ENCODE assay signal across 8 cellular contexts in genomic region chr6:32970413-32971244, GRCh38. TPM values are rescaled to one million over a fixed set of nuclear protein-coding genes. Genes with fewer than 3 reads are reported as not detected.
DNase-seq lines count a peak whose midpoint lies in the region; ATAC-seq and TF ChIP-seq lines count a peak whose summit lies in the region.

No MANE protein-coding gene starts in this region.

- no peaks in the 10 kb centered on the region for H3K9me3 ChIP-seq in thyroid gland

- intact Hi-C loops in Right ventricle myocardium inferior (cut with DNase I) (loop anchor here (5.0 to 10.0 kb wide), 4 partner anchors 133 to 996 kb away; partner anchors contain the start of genes DXO, HSD17B8, RXRB and SLC39A7), thyroid gland (cut with DNase I) (no loop called here)

- H3K27ac ChIP-seq in thyroid gland, result peak overlapping the region; percentile 100

- DNase-seq in DMS53 treated with DMSO at 0.1 percent for 48 hours (lab: John Stamatoyannopoulos, UW; ENCODE audit: unreplicated experiment) (peak; percentile 77), LNCaP clone FGC (ENCODE audit: low read depth) (no peak), SKM-1 (lab: John Stamatoyannopoulos, UW; ENCODE audit: unreplicated experiment) (peak; percentile 48), Right ventricle myocardium inferior (ENCODE audit: missing footprints) (peak; percentile 94), osteocyte (ENCODE audit: extremely low spot score, unreplicated experiment) (peak; percentile 94), thyroid gland (peak; percentile 90 to 93)
- peak; percentile 79 for DNase-seq in activated naive CD8-positive, alpha-beta T cell treated with anti-CD3 and anti-CD28 coated beads for 36 hours

- H3K27me3 ChIP-seq in thyroid gland, result no peaks in the 10 kb centered on the region

- no peaks in the 10 kb centered on the region for H3K27me3 Mint-ChIP-seq in activated naive CD8-positive, alpha-beta T cell treated with anti-CD3 and anti-CD28 coated beads for 36 hours
- H3K27me3 Mint-ChIP-seq in osteocyte (ENCODE audit: unreplicated experiment), result no peaks in the 10 kb centered on the region

- H3K36me3 ChIP-seq in thyroid gland, result peaks cover 22 to 34% of the 10 kb centered on the region in 2 donors

- peaks cover 24 to 28% of the 10 kb centered on the region in 2 donors for H3K4me1 ChIP-seq in thyroid gland

- peak; percentile 55 for ATAC-seq in Right ventricle myocardium inferior
- no peak for ATAC-seq in HG03457 (IDR thresholded peaks at IDR 0.05; ENCODE audit: unreplicated experiment)

- peaks cover 71% of the 10 kb centered on the region for H3K36me3 Mint-ChIP-seq in activated naive CD8-positive, alpha-beta T cell treated with anti-CD3 and anti-CD28 coated beads for 36 hours
- H3K36me3 Mint-ChIP-seq in osteocyte (ENCODE audit: unreplicated experiment), result peaks cover 37% of the 10 kb centered on the region

- peaks cover 22% of the 10 kb centered on the region for H3K4me1 Mint-ChIP-seq in activated naive CD8-positive, alpha-beta T cell treated with anti-CD3 and anti-CD28 coated beads for 36 hours
- H3K4me1 Mint-ChIP-seq in osteocyte (ENCODE audit: unreplicated experiment), result peaks cover 31% of the 10 kb centered on the region

- H3K9me3 Mint-ChIP-seq in activated naive CD8-positive, alpha-beta T cell treated with anti-CD3 and anti-CD28 coated beads for 36 hours, result no peaks in the 10 kb centered on the region
- no peaks in the 10 kb centered on the region for H3K9me3 Mint-ChIP-seq in osteocyte (ENCODE audit: unreplicated experiment)

- WGBS in thyroid gland, 2 donors, result 1% methylated on average over 33 to 36 of the region's 43 CpGs

- peak overlapping the region; percentile 98 for H3K27ac Mint-ChIP-seq in activated naive CD8-positive, alpha-beta T cell treated with anti-CD3 and anti-CD28 coated beads for 36 hours
- peak overlapping the region; percentile 100 for H3K27ac Mint-ChIP-seq in osteocyte (ENCODE audit: unreplicated experiment)

- TF ChIP-seq POLR2A in thyroid gland (IDR thresholded peaks at IDR 0.05), result no peak

- no peak for TF ChIP-seq CTCF in LNCaP clone FGC (IDR thresholded peaks at IDR 0.05; ENCODE audit: control insufficient read depth, extremely low read depth, insufficient read depth)
- TF ChIP-seq CTCF in osteocyte (IDR thresholded peaks at IDR 0.05), result peak; percentile 4
- TF ChIP-seq CTCF in thyroid gland (IDR thresholded peaks at IDR 0.05), result no peak

- peak overlapping the region; percentile 94 for H3K4me3 Mint-ChIP-seq in activated naive CD8-positive, alpha-beta T cell treated with anti-CD3 and anti-CD28 coated beads for 36 hours
- peak overlapping the region; percentile 91 for H3K4me3 Mint-ChIP-seq in osteocyte (ENCODE audit: unreplicated experiment)

- H3K4me3 ChIP-seq in LNCaP clone FGC (ENCODE audit: low read depth, low read length) (peak overlapping the region; percentile 84), thyroid gland (replicated peaks in 1 of 3) (peak overlapping the region; percentile 62 to 98 (median 88))

RNA-seq across cellular contexts. Expression of gene BRD2, which starts 2.2 kb away (rescaled TPM):
- total RNA-seq in activated naive CD8-positive, alpha-beta T cell treated with anti-CD3 and anti-CD28 coated beads for 36 hours, result 100 to 1,000 TPM; 298 to 335 TPM
- 64.1 TPM for total RNA-seq in Right ventricle myocardium inferior
- total RNA-seq in osteocyte, result 166 and 168 TPM in 2 replicates
- total RNA-seq in thyroid gland, result 100 to 1,000 TPM; 206 to 282 (median 238) TPM

RNA-seq across cellular contexts. Expression of gene HLA-DMA, which starts 17.7 kb away (rescaled TPM):
- 10 to 100 TPM; 15.8 to 16.9 TPM for total RNA-seq in activated naive CD8-positive, alpha-beta T cell treated with anti-CD3 and anti-CD28 coated beads for 36 hours
- total RNA-seq in Right ventricle myocardium inferior, result 19.7 TPM
- total RNA-seq in osteocyte, result 1.3 and 3.0 TPM in 2 replicates
- total RNA-seq in thyroid gland, result 10 to 100 TPM; 10.7 to 41.5 (median 27.3) TPM

RNA-seq across cellular contexts. Expression of gene HLA-DMB, which starts 29.8 kb away (rescaled TPM):
- total RNA-seq in activated naive CD8-positive, alpha-beta T cell treated with anti-CD3 and anti-CD28 coated beads for 36 hours, result 1 to 10 TPM; 4.6 to 6.1 TPM
- total RNA-seq in Right ventricle myocardium inferior (8.8 TPM), osteocyte (not detected in 2 replicates), thyroid gland (10 to 100 TPM; 34.7 to 82.9 (median 51.3) TPM)

RNA-seq across cellular contexts. Expression of gene HLA-DOA, which starts 38.8 kb away (rescaled TPM):
- total RNA-seq in activated naive CD8-positive, alpha-beta T cell treated with anti-CD3 and anti-CD28 coated beads for 36 hours, result 1 to 10 TPM; 9.8 to 9.9 TPM
- total RNA-seq in Right ventricle myocardium inferior (1.5 TPM), osteocyte (not detected in 2 replicates), thyroid gland (10 to 100 TPM in 3 of 4 donors, 1 to 10 TPM in 1; 2.0 to 85.9 (median 20.3) TPM)
